Comparison of ENCODE assay signal across 15 cellular contexts in the genomic region with DNA sequence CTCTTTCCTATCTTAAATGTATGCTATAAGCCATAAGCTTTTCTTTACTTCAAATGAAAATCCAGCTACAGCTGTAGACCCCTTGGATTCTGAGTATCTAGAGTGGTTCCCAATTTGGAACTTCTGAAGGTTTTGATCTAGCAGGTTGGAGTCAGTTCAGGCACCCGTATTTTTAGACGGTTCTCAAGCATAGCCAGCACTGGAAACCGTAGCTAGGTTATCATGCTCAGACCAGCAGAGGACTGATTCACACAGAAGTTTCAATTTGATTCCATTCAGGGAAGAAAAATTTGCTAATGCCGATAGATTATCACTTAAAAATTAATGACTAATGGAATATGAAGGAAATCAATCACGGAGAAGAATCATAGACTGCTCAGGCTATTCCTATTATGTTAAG.
"Had no signal": no experiment of that assay in that cellular context is flagged by ENCODE, and none has a peak within 500 bp of the region (broad histone marks: within the 10 kb centered on the region; RNA-seq: fewer than 3 reads in every experiment).

No MANE protein-coding gene starts in this region.

- H3K27me3 ChIP-seq: adrenal gland, body of pancreas, breast epithelium, MG63, Peyer's patch had no signal

- H3K36me3 ChIP-seq: adrenal gland, breast epithelium, Peyer's patch had no signal

- H3K4me1 ChIP-seq: breast epithelium, Peyer's patch had no signal

- ATAC-seq: activated CD8-positive, alpha-beta T cell treated with anti-CD3 and anti-CD28 coated beads for 36 hours; body of pancreas had no signal

- DNase-seq: activated T-cell treated with anti-CD3 and anti-CD28 coated beads, Interleukin-2, amount 50 U/mL, for 24 hours; MG63; NCI-H1048; NCI-H1105 treated with DMSO at 0.1 percent for 48 hours; NCI-H1436; NCI-H2029; NCI-H345; NCI-H524 treated with DMSO at 0.1 percent for 48 hours; T1000; WERI-Rb-1 had no signal

- H3K9me3 ChIP-seq: adrenal gland, body of pancreas, breast epithelium, MG63, Peyer's patch had no signal

- H3K27ac ChIP-seq: adrenal gland, body of pancreas, breast epithelium, Peyer's patch, WERI-Rb-1 had no signal

- H3K4me3 ChIP-seq: adrenal gland, body of pancreas, breast epithelium, MG63, Peyer's patch had no signal
